In the genomic region with DNA sequence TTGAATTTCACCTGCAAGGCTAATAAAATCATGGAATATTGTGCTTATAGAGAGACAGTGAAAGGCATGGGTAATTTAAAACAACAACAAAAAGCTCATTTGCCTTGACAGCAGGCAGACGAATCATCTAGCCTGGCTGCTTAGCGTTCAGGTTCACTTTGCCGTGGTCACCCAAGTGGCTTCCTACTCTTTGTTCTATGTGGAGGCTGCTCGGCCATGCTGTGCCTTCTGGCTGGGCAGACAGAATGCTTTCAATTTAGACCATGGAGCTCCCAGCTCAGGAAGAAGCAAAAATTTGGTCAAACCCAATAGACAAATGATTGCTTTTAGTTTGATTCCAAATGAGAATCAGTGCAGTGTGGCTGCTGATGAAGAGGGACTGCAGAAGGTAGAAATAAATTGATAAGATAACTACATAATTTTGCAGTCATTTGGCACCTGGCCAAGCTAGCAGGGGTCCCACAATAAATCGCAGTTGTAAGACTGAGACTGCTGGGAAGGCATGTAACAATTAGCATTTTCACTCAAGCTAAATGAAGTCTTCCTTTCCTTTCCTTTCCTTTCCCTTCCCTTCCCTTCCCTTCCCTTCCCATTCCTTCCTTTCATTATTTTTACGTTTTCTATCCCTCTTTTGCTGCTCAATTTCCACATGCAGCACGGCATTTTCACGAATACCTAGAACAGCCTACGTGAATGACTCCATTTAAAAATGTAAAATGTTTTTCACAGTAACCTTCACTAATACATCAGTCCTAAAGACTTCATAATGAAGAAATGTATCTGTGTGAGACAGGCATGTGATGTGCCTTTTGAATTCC, we compare ENCODE assay signal across 2 cellular contexts.
TF ChIP-seq lines count a peak whose summit lies in the region.

No MANE protein-coding gene starts in this region.

TF ChIP-seq in IMR-90, 13 proteins besides CTCF, POLR2A, EP300 and RAD21:
- no peak for TF ChIP-seq MAZ (IDR thresholded peaks at IDR 0.05; ENCODE audit: borderline replicate concordance, low read depth, low read length)
TF ChIP-seq in IMR-90: peak in this region for 0.

TF ChIP-seq in endothelial cell of umbilical vein, 7 proteins besides CTCF, POLR2A, EP300 and RAD21:
- no peak for TF ChIP-seq JUN (IDR thresholded peaks at IDR 0.05; ENCODE audit: borderline replicate concordance, insufficient read depth, insufficient read length, low read depth)
- TF ChIP-seq MYC (IDR thresholded peaks at IDR 0.05; ENCODE audit: low read depth, low read length): no peak
- TF ChIP-seq EZH2 (IDR thresholded peaks at IDR 0.05; ENCODE audit: borderline replicate concordance, low read depth, low read length, severe bottlenecking): no peak
- no peak for TF ChIP-seq POLR2AphosphoS5 (IDR thresholded peaks at IDR 0.05; ENCODE audit: insufficient read depth, low read depth, low read length)
- TF ChIP-seq FOS (IDR thresholded peaks at IDR 0.05; ENCODE audit: borderline replicate concordance, insufficient read depth, low read length): no peak
- TF ChIP-seq, protein P1, sequence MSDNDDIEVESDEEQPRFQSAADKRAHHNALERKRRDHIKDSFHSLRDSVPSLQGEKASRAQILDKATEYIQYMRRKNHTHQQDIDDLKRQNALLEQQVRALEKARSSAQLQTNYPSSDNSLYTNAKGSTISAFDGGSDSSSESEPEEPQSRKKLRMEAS (IDR thresholded peaks at IDR 0.05; ENCODE audit: insufficient read depth, insufficient read length): no peak
